In the genomic region with DNA sequence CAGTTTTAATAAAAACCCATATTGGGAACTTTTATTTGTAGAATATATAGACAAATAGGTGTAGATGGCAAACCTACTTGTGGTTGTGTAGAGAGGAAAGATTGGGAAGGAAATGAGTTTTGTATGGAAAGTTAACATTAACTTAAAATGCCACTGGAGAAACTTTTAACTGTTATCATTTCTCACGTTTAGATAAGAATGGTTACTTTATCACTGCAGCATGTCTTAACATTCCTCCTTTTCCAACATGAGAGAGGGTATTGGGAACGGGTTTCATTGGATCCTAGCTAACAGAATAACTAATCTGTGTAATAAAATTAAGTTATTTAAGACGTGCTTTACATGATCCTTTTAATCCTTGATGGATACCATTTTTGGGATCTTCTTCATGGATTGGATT, we compare ENCODE assay signal across 9 cellular contexts. TPM values are rescaled to one million over a fixed set of nuclear protein-coding genes. Genes with fewer than 3 reads are reported as not detected.
A peak's percentile ranks its signal among the peaks of the same experiment; 100 is the strongest.
DNase-seq lines count a peak whose midpoint lies in the region; ATAC-seq and TF ChIP-seq lines count a peak whose summit lies in the region.
"Had no signal": no experiment of that assay in that cellular context is flagged by ENCODE, and none has a peak within 500 bp of the region (broad histone marks: within the 10 kb centered on the region; RNA-seq: fewer than 3 reads in every experiment).

No MANE protein-coding gene starts in this region.

- H3K9me3 ChIP-seq in naive thymus-derived CD4-positive, alpha-beta T cell (ENCODE audit: control insufficient read depth in 2 of 3, low read length in 3 of 3) = no peaks in the 10 kb centered on the region

- H3K27ac ChIP-seq in naive thymus-derived CD4-positive, alpha-beta T cell (ENCODE audit: low read depth, low read length) = peak overlapping the region; percentile 97

- H3K4me1 Mint-ChIP-seq in IgD-negative memory B cell = peaks cover 33 to 43% (median 39%) of the 10 kb centered on the region in 3 donors
- H3K4me1 Mint-ChIP-seq in naive thymus-derived CD4-positive, alpha-beta T cell = peaks cover 26 to 79% (median 63%) of the 10 kb centered on the region in 7 donors

- peaks cover 5 to 14% (median 10%) of the 10 kb centered on the region in 3 experiments for H3K36me3 ChIP-seq in naive thymus-derived CD4-positive, alpha-beta T cell (ENCODE audit: control insufficient read depth in 2 of 3, insufficient read depth in 3 of 3, low read length in 3 of 3)

- POLR2A ChIA-PET in naive thymus-derived CD4-positive, alpha-beta T cell (lab: Charles Lee) = interaction anchor here (0.6 to 0.7 kb wide), 3 partner anchors 19 to 235 kb away, joined by 3 to 5 read pairs (median 3); no protein-coding TSS in a partner anchor

- intact Hi-C loops in naive thymus-derived CD4-positive, alpha-beta T cell (cut with micrococcal nuclease) = loop anchor here in 1 of 2 donors (5.0 kb wide), 2 partner anchors 1036 to 1116 kb away; partner anchors contain the start of genes MKRN1 and SLC37A3

- TF ChIP-seq CTCF in AG09309 (IDR thresholded peaks at IDR 0.05; ENCODE audit: control insufficient read depth, insufficient read depth, low read depth, low read length, missing control alignments) (no peak), cardiac fibroblast (IDR thresholded peaks at IDR 0.05; ENCODE audit: low read depth, low read length) (no peak)

- H3K4me3 ChIP-seq in AG09309 (ENCODE audit: control insufficient read depth, low read depth, low read length) = peak overlapping the region; percentile 87
- peak overlapping the region; percentile 91 to 98 for H3K4me3 ChIP-seq in cardiac fibroblast (replicated peaks in 1 of 2; ENCODE audit: low read depth in 2 of 2, low read length in 2 of 2)
- H3K4me3 ChIP-seq in naive thymus-derived CD4-positive, alpha-beta T cell (ENCODE audit: low read length) = peak overlapping the region; percentile 80

- H3K9me3 Mint-ChIP-seq in IgD-negative memory B cell = no peaks in the 10 kb centered on the region
- H3K9me3 Mint-ChIP-seq in naive thymus-derived CD4-positive, alpha-beta T cell = peaks cover 0 to 4% (median 0%) of the 10 kb centered on the region in 11 donors

- CTCF ChIA-PET in naive thymus-derived CD4-positive, alpha-beta T cell (lab: Charles Lee) = no interaction called here

- peaks cover 23 to 34% of the 10 kb centered on the region in 2 donors for H3K4me1 ChIP-seq in naive thymus-derived CD4-positive, alpha-beta T cell (ENCODE audit: control insufficient read depth in 2 of 2, insufficient read depth in 2 of 2, low read length in 2 of 2)

- peak overlapping the region; percentile 39 to 100 (median 71) for H3K4me3 Mint-ChIP-seq in IgD-negative memory B cell
- H3K4me3 Mint-ChIP-seq in naive thymus-derived CD4-positive, alpha-beta T cell = peak overlapping the region; percentile 93 to 100 (median 99)

- no peaks in the 10 kb centered on the region for H3K36me3 Mint-ChIP-seq in IgD-negative memory B cell
- peaks cover 5 to 16% (median 11%) of the 10 kb centered on the region in 5 donors for H3K36me3 Mint-ChIP-seq in naive thymus-derived CD4-positive, alpha-beta T cell

- H3K27me3 ChIP-seq in naive thymus-derived CD4-positive, alpha-beta T cell (ENCODE audit: control insufficient read depth in 2 of 2, insufficient read depth in 2 of 2, low read length in 2 of 2) = no peaks in the 10 kb centered on the region

- H3K27me3 Mint-ChIP-seq in IgD-negative memory B cell = no peaks in the 10 kb centered on the region
- no peaks in the 10 kb centered on the region for H3K27me3 Mint-ChIP-seq in naive thymus-derived CD4-positive, alpha-beta T cell

- ATAC-seq in naive thymus-derived CD4-positive, alpha-beta T cell = no peak

- H3K27ac Mint-ChIP-seq in IgD-negative memory B cell = peak overlapping the region in 2 of 3 donors; percentile 22 to 43
- H3K27ac Mint-ChIP-seq in naive thymus-derived CD4-positive, alpha-beta T cell = peak overlapping the region in 8 of 9 donors; percentile 67 to 100 (median 96)

- DNase-seq in AG09309 (ENCODE audit: low read depth) (no peak), cardiac fibroblast (ENCODE audit: low read depth in 2 of 2) (no peak), AML-193 (lab: John Stamatoyannopoulos, UW) (no peak), NCI-H128 (lab: John Stamatoyannopoulos, UW; ENCODE audit: unreplicated experiment) (no peak), medulla oblongata (ENCODE audit: extremely low spot score) (no peak), DMS153 (lab: John Stamatoyannopoulos, UW) (no peak)
- DNase-seq in naive thymus-derived CD4-positive, alpha-beta T cell = no peak
- DNase-seq: activated CD4-positive, alpha-beta T cell treated with anti-CD3 and anti-CD28 coated beads for 4 hours had no signal

RNA-seq across cellular contexts. Expression of gene LUC7L2, which starts 1.8 kb away (rescaled TPM):
- 50.9 TPM for polyA plus RNA-seq in IgD-negative memory B cell
- 100 to 1,000 TPM; 116 to 183 (median 150) TPM for total RNA-seq in naive thymus-derived CD4-positive, alpha-beta T cell
- 10 to 100 TPM; 59.6 to 90.6 TPM for polyA plus RNA-seq in naive thymus-derived CD4-positive, alpha-beta T cell

RNA-seq across cellular contexts. Expression of gene FMC1, which starts 20.4 kb away (rescaled TPM):
- polyA plus RNA-seq in IgD-negative memory B cell = 61.6 TPM
- 1 to 10 TPM; 2.0 to 7.9 (median 5.1) TPM for total RNA-seq in naive thymus-derived CD4-positive, alpha-beta T cell
- 10 to 100 TPM; 27.7 to 52.2 TPM for polyA plus RNA-seq in naive thymus-derived CD4-positive, alpha-beta T cell
